Comparison of ENCODE assay signal across 13 cellular contexts in genomic region chr10:122463466-122464157, GRCh38. TPM values are rescaled to one million over a fixed set of nuclear protein-coding genes. Genes with fewer than 3 reads are reported as not detected.
A peak's percentile ranks its signal among the peaks of the same experiment; 100 is the strongest.
DNase-seq lines count a peak whose midpoint lies in the region; ATAC-seq, FAIRE-seq and TF ChIP-seq lines count a peak whose summit lies in the region.
"Had no signal": no experiment of that assay in that cellular context is flagged by ENCODE, and none has a peak within 500 bp of the region (broad histone marks: within the 10 kb centered on the region; RNA-seq: fewer than 3 reads in every experiment).

No MANE protein-coding gene starts in this region.

- TF ChIP-seq CTCF in CD8-positive, alpha-beta T cell (IDR thresholded peaks at IDR 0.05) = no peak
- TF ChIP-seq CTCF in astrocyte of the spinal cord (IDR thresholded peaks at IDR 0.05; ENCODE audit: low read depth, low read length) (no peak), gastrocnemius medialis (IDR thresholded peaks at IDR 0.05 in 4 of 5, conservative IDR thresholded peaks at IDR 0.05 in 1 of 5) (no peak)

- TF ChIP-seq POLR2A in gastrocnemius medialis (IDR thresholded peaks at IDR 0.05) = no peak

- CTCF ChIA-PET in CD8-positive, alpha-beta T cell (lab: Charles Lee) = interaction anchor here (1.0 kb wide), 1 partner anchor 10 kb away, joined by 3 read pairs; no protein-coding TSS in a partner anchor

- H3K4me1 Mint-ChIP-seq in CD8-positive, alpha-beta T cell (ENCODE audit: low read depth) = peaks cover 22% of the 10 kb centered on the region

- no peak overlapping the region for H3K4me3 ChIP-seq in CD8-positive, alpha-beta T cell (ENCODE audit: low read depth, low read length)
- H3K4me3 ChIP-seq in astrocyte of the spinal cord (ENCODE audit: low read depth, low read length) = peak overlapping the region; percentile 71
- H3K4me3 ChIP-seq in iPS-18a (ENCODE audit: low read length) = peak overlapping the region; percentile 50
- H3K4me3 ChIP-seq in gastrocnemius medialis = peak overlapping the region; percentile 68 to 74 (median 71)
- H3K4me3 ChIP-seq in small intestine (ENCODE audit: low read depth in 1 of 2, low read length in 2 of 2) = no peak overlapping the region
- H3K4me3 ChIP-seq: GM12878 had no signal

- no peaks in the 10 kb centered on the region for H3K9me3 Mint-ChIP-seq in CD8-positive, alpha-beta T cell

- H3K27me3 ChIP-seq in CD8-positive, alpha-beta T cell (ENCODE audit: insufficient read depth, low read length) = peaks cover 21% of the 10 kb centered on the region
- H3K27me3 ChIP-seq in iPS-18a (ENCODE audit: control insufficient read depth, insufficient read depth, low read length) (peaks cover 62% of the 10 kb centered on the region), gastrocnemius medialis (no peaks in the 10 kb centered on the region), small intestine (ENCODE audit: control insufficient read depth in 2 of 2, insufficient read depth in 2 of 2, low read length in 2 of 2) (peaks cover 3 to 10% of the 10 kb centered on the region in 2 donors)
- H3K27me3 ChIP-seq: adrenal gland had no signal

- in situ Hi-C loops in astrocyte of the spinal cord (cut with HindIII; ENCODE audit: low sequenced_read_pairs) = no loop called here
- in situ Hi-C loops in gastrocnemius medialis (cut with MboI; ENCODE audit: low sequenced_read_pairs in 4 of 4) = no loop called here

- peaks cover 17% of the 10 kb centered on the region for H3K4me1 ChIP-seq in CD8-positive, alpha-beta T cell (ENCODE audit: insufficient read depth, low read length)
- H3K4me1 ChIP-seq in iPS-18a (ENCODE audit: control insufficient read depth, low read depth, low read length) (peaks cover 9% of the 10 kb centered on the region), gastrocnemius medialis (peaks cover 21 to 30% of the 10 kb centered on the region in 2 donors), small intestine (ENCODE audit: control insufficient read depth in 2 of 2, insufficient read depth in 1 of 2, low read depth in 1 of 2, low read length in 1 of 2) (peaks cover 0 to 2% of the 10 kb centered on the region in 2 donors)

- DNase-seq in CD8-positive, alpha-beta T cell = no peak
- no peak for DNase-seq in astrocyte of the spinal cord (ENCODE audit: low read depth, low spot score)
- no peak for DNase-seq in gastrocnemius medialis
- no peak for DNase-seq in HTR-8/SVneo (ENCODE audit: insufficient read length, low spot score)
- no peak for DNase-seq in LoVo (ENCODE audit: low spot score)
- DNase-seq in small intestine = no peak
- DNase-seq in NOMO-1 (lab: John Stamatoyannopoulos, UW; ENCODE audit: unreplicated experiment in 2 of 2) = no peak
- DNase-seq: COR-L47, NCI-H1436 had no signal

- no peaks in the 10 kb centered on the region for H3K36me3 ChIP-seq in CD8-positive, alpha-beta T cell (ENCODE audit: insufficient read depth, low read length)
- H3K36me3 ChIP-seq in iPS-18a (ENCODE audit: control insufficient read depth, low read depth, low read length) (no peaks in the 10 kb centered on the region), gastrocnemius medialis (no peaks in the 10 kb centered on the region), small intestine (ENCODE audit: control insufficient read depth in 2 of 2, insufficient read depth in 2 of 2, low read length in 2 of 2) (no peaks in the 10 kb centered on the region)
- H3K36me3 ChIP-seq: adrenal gland had no signal

- intact Hi-C loops in CD8-positive, alpha-beta T cell (cut with DNase I, micrococcal nuclease) = no loop called here
- intact Hi-C loops in gastrocnemius medialis (cut with DNase I; ENCODE audit: low total_unique reads) = loop anchor here (5.0 to 10.0 kb wide), 2 partner anchors 86 to 101 kb away; partner anchors contain the start of gene DMBT1

- POLR2A ChIA-PET in CD8-positive, alpha-beta T cell (lab: Charles Lee) = no interaction called here

- no peak for ATAC-seq in CD8-positive, alpha-beta T cell
- no peak for ATAC-seq in gastrocnemius medialis
- ATAC-seq: GM12878 had no signal

- no peak overlapping the region for H3K9ac ChIP-seq in iPS-18a (ENCODE audit: low read length)

- peak overlapping the region; percentile 58 for H3K4me3 Mint-ChIP-seq in CD8-positive, alpha-beta T cell

- 72 to 74% (median 73%) methylated on average over 12 of the region's 12 CpGs for WGBS in small intestine, 3 donors

- H3K27me3 Mint-ChIP-seq in CD8-positive, alpha-beta T cell (ENCODE audit: low read depth) = peaks cover 44% of the 10 kb centered on the region

- H3K9me3 ChIP-seq in CD8-positive, alpha-beta T cell (ENCODE audit: low read length) = no peaks in the 10 kb centered on the region
- H3K9me3 ChIP-seq in iPS-18a (ENCODE audit: control insufficient read depth, low read depth, low read length) (no peaks in the 10 kb centered on the region), gastrocnemius medialis (no peaks in the 10 kb centered on the region), small intestine (ENCODE audit: control insufficient read depth, low read depth) (no peaks in the 10 kb centered on the region)
- H3K9me3 ChIP-seq: adrenal gland had no signal

- FAIRE-seq in HTR-8/SVneo (lab: Jason Lieb, UNC) (no peak), small intestine (lab: Jason Lieb, UNC) (no peak)
- FAIRE-seq: GM12878, RCC 7860 had no signal

- H3K36me3 Mint-ChIP-seq in CD8-positive, alpha-beta T cell = no peaks in the 10 kb centered on the region

- H3K27ac Mint-ChIP-seq in CD8-positive, alpha-beta T cell = no peak overlapping the region

- no peak overlapping the region for H3K27ac ChIP-seq in CD8-positive, alpha-beta T cell (ENCODE audit: low read depth, low read length)
- H3K27ac ChIP-seq in iPS-18a (ENCODE audit: low read length) (no peak overlapping the region), gastrocnemius medialis (peak overlapping the region in 3 of 4 donors; percentile 32 to 73 (median 69)), small intestine (ENCODE audit: low read depth in 1 of 2, low read length in 1 of 2) (no peak overlapping the region)

RNA-seq across cellular contexts. Expression of gene HTRA1, which starts 2.3 kb away (rescaled TPM):
- not detected for total RNA-seq in CD8-positive, alpha-beta T cell
- total RNA-seq in gastrocnemius medialis = 10 to 100 TPM; 14.2 to 23.2 (median 17.2) TPM
- polyA plus RNA-seq in small intestine = 10 to 100 TPM in 1 of 3 donors, 1 to 10 TPM in 2; 1.6 to 44.7 (median 7.3) TPM
- total RNA-seq: GM12878 had no signal

RNA-seq across cellular contexts. Expression of gene ARMS2, which starts 9.2 kb away (rescaled TPM):
- not detected for total RNA-seq in CD8-positive, alpha-beta T cell
- total RNA-seq in gastrocnemius medialis = not detected
- not detected for polyA plus RNA-seq in small intestine
- total RNA-seq: adrenal gland, GM12878 had no signal
- polyA plus RNA-seq: GM12878 had no signal

Comparison
In these comparisons a context has a peak if more than half of its experiments do, and no peak if none do; other contexts are left out.
1. H3K27ac ChIP-seq: peak in gastrocnemius medialis (3 of 4); none in CD8-positive, alpha-beta T cell (single experiment), iPS-18a (single experiment) and small intestine (0 of 2).
2. H3K4me3 ChIP-seq: peak in astrocyte of the spinal cord (single experiment), iPS-18a (single experiment) and gastrocnemius medialis (4 of 4); none in CD8-positive, alpha-beta T cell (single experiment) and small intestine (0 of 2).
3. RNA of gene HTRA1, which starts 2.3 kb away (total RNA-seq): 14.2 to 23.2 TPM in gastrocnemius medialis; not detected in CD8-positive, alpha-beta T cell; every median in the first group is over 10 times any median in the second.